In the genomic region with DNA sequence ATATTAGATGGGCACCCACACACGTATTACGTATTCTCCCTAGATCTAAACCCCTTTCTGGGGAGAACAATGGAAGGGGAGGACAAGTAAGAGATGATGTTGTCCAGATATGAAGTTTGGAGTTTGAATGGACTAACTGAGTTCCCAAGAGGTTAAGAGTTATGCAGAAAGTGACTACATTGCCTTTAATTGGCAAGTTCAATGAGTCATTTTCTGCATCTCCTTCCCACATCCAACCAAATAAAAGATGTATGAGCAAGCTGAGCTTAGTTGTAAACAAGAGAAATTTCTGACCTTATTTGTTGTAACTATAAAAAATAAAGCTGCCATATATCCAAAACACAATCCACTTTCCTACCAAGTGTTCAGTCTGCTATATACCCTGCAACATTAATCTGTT, we compare ENCODE assay signal across 18 cellular contexts. TPM values are rescaled to one million over a fixed set of nuclear protein-coding genes. Genes with fewer than 3 reads are reported as not detected.
DNase-seq lines count a peak whose midpoint lies in the region; ATAC-seq and TF ChIP-seq lines count a peak whose summit lies in the region.
"Had no signal": no experiment of that assay in that cellular context is flagged by ENCODE, and none has a peak within 500 bp of the region (broad histone marks: within the 10 kb centered on the region; RNA-seq: fewer than 3 reads in every experiment).

No MANE protein-coding gene starts in this region.

- 64 to 68% methylated on average over 2 of the region's 2 CpGs for WGBS in GM23248 (ENCODE audit: low coverage in 1 of 2, low lambda C conversion rate in 2 of 2, missing lambda C conversion rate in 2 of 2), 2 experiments

- DNase-seq in GM23248 (peak; percentile 69), astrocyte of the hippocampus (ENCODE audit: low read depth, low spot score) (peak; percentile 24), fibroblast of villous mesenchyme (ENCODE audit: low read depth) (peak; percentile 36), GM19240 (ENCODE audit: insufficient read length, low spot score) (no peak), HuH-7 (ENCODE audit: low spot score) (no peak)
- DNase-seq: EL, KBM-7, NCI-H1092, NCI-H187 treated with DMSO at 0.1 percent for 48 hours, NCI-H774, Right ventricle myocardium superior, SK-N-SH had no signal

- TF ChIP-seq CTCF in fibroblast of villous mesenchyme (IDR thresholded peaks at IDR 0.05; ENCODE audit: insufficient read depth, low read depth, low read length) = no peak

- H2AFZ ChIP-seq in GM23248 = no peak overlapping the region

- H3K79me2 ChIP-seq in GM23248 (ENCODE audit: insufficient read depth) = no peaks in the 10 kb centered on the region

- H3K9ac ChIP-seq in GM23248 = no peak overlapping the region
- H3K9ac ChIP-seq: SK-N-SH had no signal

- H3K4me3 ChIP-seq in GM23248 (no peak overlapping the region), fibroblast of villous mesenchyme (ENCODE audit: low read depth, low read length) (no peak overlapping the region)
- H3K4me3 ChIP-seq: GM12878, HAP-1 had no signal

- no peaks in the 10 kb centered on the region for H4K20me1 ChIP-seq in GM23248 (ENCODE audit: insufficient read depth)

- no peaks in the 10 kb centered on the region for H3K9me3 ChIP-seq in GM23248 (ENCODE audit: low read depth)
- H3K9me3 ChIP-seq: HAP-1, SK-N-SH had no signal

- H3K9me2 ChIP-seq in GM23248 (ENCODE audit: insufficient read depth) = no peaks in the 10 kb centered on the region
- H3K9me2 ChIP-seq: SK-N-SH had no signal

- H3K4me2 ChIP-seq in GM23248 (ENCODE audit: unreplicated experiment) = no peak overlapping the region
- H3K4me2 ChIP-seq: SK-N-SH had no signal

- in situ Hi-C loops in GM23248 (cut with MboI) = no loop called here

- H3K27ac ChIP-seq in GM23248 = no peak overlapping the region
- H3K27ac ChIP-seq: C4-2B had no signal

- no peaks in the 10 kb centered on the region for H3K36me3 ChIP-seq in GM23248 (ENCODE audit: low read depth)
- H3K36me3 ChIP-seq: HAP-1 had no signal

- H3K4me1 ChIP-seq in GM23248 (ENCODE audit: insufficient read depth) = no peaks in the 10 kb centered on the region

- H3K27me3 ChIP-seq in GM23248 (replicated peaks; ENCODE audit: insufficient read depth) = 0 out of 2 replicates have a peak, but pooled peaks cover 4% of the 10 kb centered on the region

- no peaks in the 10 kb centered on the region for H3F3A ChIP-seq in GM23248 (ENCODE audit: insufficient read depth)

- ATAC-seq in GM19328 (IDR thresholded peaks at IDR 0.05; ENCODE audit: unreplicated experiment) (no peak), HG02610 (IDR thresholded peaks at IDR 0.05; ENCODE audit: unreplicated experiment) (no peak)
- ATAC-seq: GM12878, Panc1 had no signal

RNA-seq across cellular contexts. Expression of a gene that starts 50.5 kb away (rescaled TPM):
- total RNA-seq in GM23248 (2014; rRNA removed; shearing (Covaris generic)) = 9.9 and 10.5 TPM in 2 replicates
- 7.2 and 7.6 TPM in 2 replicates for polyA plus RNA-seq in GM23248 (2016; fragmentation: Nextera tagmentation; extraction: Ambion mirVana)
- 12.2 and 12.5 TPM in 2 replicates for total RNA-seq in fibroblast of villous mesenchyme

Comparison
In these comparisons a context has a peak if more than half of its experiments do, and no peak if none do; other contexts are left out.
1. DNase-seq: peak in GM23248 (single experiment), astrocyte of the hippocampus (single experiment) and fibroblast of villous mesenchyme (single experiment); none in GM19240 (single experiment) and HuH-7 (single experiment).